Comparison of ENCODE assay signal across 19 cellular contexts in the genomic region with DNA sequence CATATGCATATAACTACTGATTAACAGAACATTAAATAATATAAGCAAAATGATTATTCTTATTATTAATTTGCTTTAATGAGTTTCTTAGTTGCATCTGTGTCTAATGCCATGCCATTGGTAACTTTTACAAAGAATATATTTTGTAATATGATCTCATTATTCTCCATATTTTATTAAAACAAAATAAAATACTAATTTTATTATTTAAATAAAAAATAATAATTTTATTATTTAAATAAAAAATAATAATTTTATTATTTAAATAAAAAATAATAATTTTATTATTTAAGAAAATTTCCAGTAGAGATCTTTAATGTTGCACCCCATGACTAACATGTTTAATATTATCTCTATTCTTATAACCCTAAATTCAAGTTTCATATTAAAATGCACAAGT.
"Had no signal": no experiment of that assay in that cellular context is flagged by ENCODE, and none has a peak within 500 bp of the region (broad histone marks: within the 10 kb centered on the region; RNA-seq: fewer than 3 reads in every experiment).

No MANE protein-coding gene starts in this region.

- H3K4me1 ChIP-seq: SJCRH30 had no signal

- DNase-seq: KBM-7, MV-4-11, NCI-H1048, NCI-H1105, NCI-H1436 treated with DMSO at 0.1 percent for 48 hours, NCI-H1694 treated with DMSO at 0.1 percent for 48 hours, NCI-H2029, NCI-H2081 treated with DMSO at 0.1 percent for 48 hours, NCI-H2171, NCI-H226, NCI-H446, NCI-H510A, NCI-H524 treated with DMSO at 0.1 percent for 48 hours, NCI-H69, NCI-H774, SHP77 treated with DMSO at 0.1 percent for 48 hours, SJCRH30 had no signal

- H3K27ac ChIP-seq: SJCRH30 had no signal

- ATAC-seq: Right ventricle myocardium inferior, SK-N-SH treated with all-trans-retinoic acid at 6 μM for 48 hours had no signal

- H3K36me3 ChIP-seq: SJCRH30 had no signal

- H3K9me3 ChIP-seq: SJCRH30 had no signal

- H3K27me3 ChIP-seq: SJCRH30 had no signal

- H3K4me3 ChIP-seq: SJCRH30 had no signal
